In the genomic region with DNA sequence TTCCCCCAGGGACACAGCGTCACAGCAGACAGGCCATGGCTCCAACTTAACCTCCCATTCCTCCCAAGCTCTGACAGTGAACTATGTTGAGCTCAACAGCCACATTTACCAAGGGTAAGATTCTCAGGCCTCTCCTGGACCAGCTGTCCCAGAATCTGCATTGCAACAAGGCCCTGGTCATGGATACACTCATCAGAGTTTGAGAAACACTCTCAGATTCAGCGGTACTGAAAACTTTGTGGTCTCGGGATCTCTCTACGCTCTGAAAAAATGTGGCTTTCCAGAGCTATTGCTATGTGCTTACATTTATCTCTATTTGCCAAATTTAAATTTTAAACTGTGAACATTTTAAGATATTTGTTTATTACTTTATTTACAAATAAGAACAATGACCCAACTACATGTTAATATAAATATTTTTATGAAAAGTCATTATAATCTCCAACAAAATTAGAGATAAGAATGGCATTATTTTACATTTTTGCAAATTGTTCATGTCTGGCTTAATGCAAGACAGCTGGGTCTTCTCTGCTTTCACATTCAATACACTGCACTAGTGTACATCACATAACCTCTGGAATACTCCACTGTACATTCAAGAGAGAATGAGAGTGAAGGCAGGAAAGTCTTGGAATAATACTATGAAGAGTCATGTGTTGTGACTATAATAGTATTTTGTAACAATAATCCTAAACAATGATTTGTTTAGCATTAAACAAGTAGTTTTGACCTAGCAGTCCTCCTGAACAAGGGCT, we compare ENCODE assay signal across 20 cellular contexts.
"Had no signal": no experiment of that assay in that cellular context is flagged by ENCODE, and none has a peak within 500 bp of the region (broad histone marks: within the 10 kb centered on the region; RNA-seq: fewer than 3 reads in every experiment).

No MANE protein-coding gene starts in this region.

- H3K4me3 Mint-ChIP-seq: central memory CD8-positive, alpha-beta T cell; dendritic cell treated with granulocyte-macrophage colony-stimulating factor and Interleukin-4, amounts not matched to agents 40 ng/mL and 50 ng/mL, for 4 days; effector memory CD8-positive, alpha-beta T cell; immature natural killer cell; memory B cell; naive B cell; nephron progenitor cell; stimulated activated naive B cell treated with anti-CD40 and anti-IgM and Interleukin-4, amounts not matched to agents 10 μg/mL and 1 μg/mL and 100 μg/mL, for 72 hours; stimulated activated naive CD8-positive, alpha-beta T cell treated with anti-CD3 and anti-CD28 coated beads, Interleukin-15, amount 100 ng/mL, for 72 hours had no signal

- DNase-seq: effector memory CD8-positive, alpha-beta T cell; glutamatergic neuron; immature natural killer cell; left ventricle myocardium inferior; lower lobe of right lung; midbrain; naive B cell; nephron progenitor cell; stimulated activated CD4-positive, alpha-beta T cell treated with anti-CD3 and anti-CD28 coated beads, Interleukin-2, amount 100 ng/mL, for 24 hours; stimulated activated CD4-positive, alpha-beta T cell treated with anti-CD3 and anti-CD28 coated beads, Interleukin-4, amount 100 ng/mL, for 4 hours; stimulated activated naive B cell treated with anti-CD40 and anti-IgM and Interleukin-4, amounts not matched to agents 10 μg/mL and 1 μg/mL and 100 μg/mL, for 72 hours; stimulated activated naive CD8-positive, alpha-beta T cell treated with anti-CD3 and anti-CD28 coated beads, Interleukin-15, amount 100 ng/mL, for 72 hours; testis; transverse colon had no signal

- H3K27ac Mint-ChIP-seq: dendritic cell treated with granulocyte-macrophage colony-stimulating factor and Interleukin-4, amounts not matched to agents 40 ng/mL and 50 ng/mL, for 4 days; effector memory CD8-positive, alpha-beta T cell; immature natural killer cell; memory B cell; nephron progenitor cell; stimulated activated naive B cell treated with anti-CD40 and anti-IgM and Interleukin-4, amounts not matched to agents 10 μg/mL and 1 μg/mL and 100 μg/mL, for 72 hours; stimulated activated naive CD8-positive, alpha-beta T cell treated with anti-CD3 and anti-CD28 coated beads, Interleukin-15, amount 100 ng/mL, for 72 hours had no signal

- H3K27me3 Mint-ChIP-seq: dendritic cell treated with granulocyte-macrophage colony-stimulating factor and Interleukin-4, amounts not matched to agents 40 ng/mL and 50 ng/mL, for 4 days; stimulated activated naive B cell treated with anti-CD40 and anti-IgM and Interleukin-4, amounts not matched to agents 10 μg/mL and 1 μg/mL and 100 μg/mL, for 72 hours; stimulated activated naive CD8-positive, alpha-beta T cell treated with anti-CD3 and anti-CD28 coated beads, Interleukin-15, amount 100 ng/mL, for 72 hours had no signal

- H3K4me3 ChIP-seq: esophagus muscularis mucosa, left ventricle myocardium inferior, lower lobe of right lung, skin epidermis, testis, transverse colon had no signal

- H3K9me3 ChIP-seq: testis, transverse colon had no signal

- H3K4me1 Mint-ChIP-seq: central memory CD8-positive, alpha-beta T cell; immature natural killer cell; memory B cell; stimulated activated naive B cell treated with anti-CD40 and anti-IgM and Interleukin-4, amounts not matched to agents 10 μg/mL and 1 μg/mL and 100 μg/mL, for 72 hours; stimulated activated naive CD8-positive, alpha-beta T cell treated with anti-CD3 and anti-CD28 coated beads, Interleukin-15, amount 100 ng/mL, for 72 hours had no signal

- ATAC-seq: effector memory CD8-positive, alpha-beta T cell; lower lobe of right lung; sciatic nerve; stimulated activated naive B cell treated with anti-CD40 and anti-IgM and Interleukin-4, amounts not matched to agents 10 μg/mL and 1 μg/mL and 100 μg/mL, for 72 hours; stimulated activated naive CD8-positive, alpha-beta T cell treated with anti-CD3 and anti-CD28 coated beads, Interleukin-15, amount 100 ng/mL, for 72 hours had no signal
